Comparison of ENCODE assay signal across 1 cellular context in the genomic region with DNA sequence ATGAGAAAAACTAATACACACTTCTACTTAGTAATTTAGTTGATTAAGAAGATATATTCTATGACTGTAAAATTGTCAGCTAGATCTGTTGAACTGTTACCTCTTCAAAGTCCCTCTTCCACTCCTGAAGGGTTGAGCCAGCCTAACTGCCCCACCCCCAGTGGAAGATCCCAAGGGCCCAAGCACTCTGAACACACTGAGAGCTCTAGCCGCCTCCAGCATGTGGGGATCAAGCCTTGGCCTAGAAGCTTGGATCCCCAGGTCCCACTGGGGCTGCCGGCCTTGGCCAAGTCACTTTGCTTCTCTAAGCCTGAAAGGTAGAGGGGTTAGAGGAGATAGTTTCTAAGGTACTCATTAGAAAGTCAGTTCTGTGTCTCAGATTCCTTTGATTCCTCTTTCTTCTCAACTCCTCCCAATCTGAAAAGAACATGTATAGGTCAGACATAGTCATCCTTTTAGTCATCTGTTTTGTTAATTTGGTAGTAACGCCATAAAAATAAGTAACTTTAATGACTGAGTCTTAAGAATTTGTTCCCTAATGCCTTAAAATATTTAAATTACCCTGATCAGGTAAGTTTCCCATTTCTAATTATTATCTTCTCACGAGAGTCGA.
TF ChIP-seq lines count a peak whose summit lies in the region.

No MANE protein-coding gene starts in this region.

TF ChIP-seq in IMR-90, 13 proteins besides CTCF, POLR2A, EP300 and RAD21 (continued from another document):
- TF ChIP-seq, protein P1, sequence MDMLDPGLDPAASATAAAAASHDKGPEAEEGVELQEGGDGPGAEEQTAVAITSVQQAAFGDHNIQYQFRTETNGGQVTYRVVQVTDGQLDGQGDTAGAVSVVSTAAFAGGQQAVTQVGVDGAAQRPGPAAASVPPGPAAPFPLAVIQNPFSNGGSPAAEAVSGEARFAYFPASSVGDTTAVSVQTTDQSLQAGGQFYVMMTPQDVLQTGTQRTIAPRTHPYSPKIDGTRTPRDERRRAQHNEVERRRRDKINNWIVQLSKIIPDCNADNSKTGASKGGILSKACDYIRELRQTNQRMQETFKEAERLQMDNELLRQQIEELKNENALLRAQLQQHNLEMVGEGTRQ (IDR thresholded peaks at IDR 0.05; ENCODE audit: low read depth, low read length), result no peak
- TF ChIP-seq BHLHE40 (IDR thresholded peaks at IDR 0.05; ENCODE audit: low read depth, low read length) (no peak), RFX5 (IDR thresholded peaks at IDR 0.05; ENCODE audit: low read depth, low read length) (no peak), MAFK (IDR thresholded peaks at IDR 0.05; ENCODE audit: low read depth, low read length) (no peak)
- TF ChIP-seq, protein P2, sequence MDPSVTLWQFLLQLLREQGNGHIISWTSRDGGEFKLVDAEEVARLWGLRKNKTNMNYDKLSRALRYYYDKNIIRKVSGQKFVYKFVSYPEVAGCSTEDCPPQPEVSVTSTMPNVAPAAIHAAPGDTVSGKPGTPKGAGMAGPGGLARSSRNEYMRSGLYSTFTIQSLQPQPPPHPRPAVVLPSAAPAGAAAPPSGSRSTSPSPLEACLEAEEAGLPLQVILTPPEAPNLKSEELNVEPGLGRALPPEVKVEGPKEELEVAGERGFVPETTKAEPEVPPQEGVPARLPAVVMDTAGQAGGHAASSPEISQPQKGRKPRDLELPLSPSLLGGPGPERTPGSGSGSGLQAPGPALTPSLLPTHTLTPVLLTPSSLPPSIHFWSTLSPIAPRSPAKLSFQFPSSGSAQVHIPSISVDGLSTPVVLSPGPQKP (IDR thresholded peaks at IDR 0.05; ENCODE audit: borderline replicate concordance, low read depth, low read length), result no peak
